ENCODE assay signal across 29 cellular contexts in genomic region chr19:47153266-47153665, GRCh38. TPM values are rescaled to one million over a fixed set of nuclear protein-coding genes. Genes with fewer than 3 reads are reported as not detected.
DNase-seq lines count a peak whose midpoint lies in the region; ATAC-seq and TF ChIP-seq lines count a peak whose summit lies in the region.
"Had no signal": no experiment of that assay in that cellular context is flagged by ENCODE, and none has a peak within 500 bp of the region (broad histone marks: within the 10 kb centered on the region; RNA-seq: fewer than 3 reads in every experiment).

No MANE protein-coding gene starts in this region.

- H2BK5ac ChIP-seq in mesenchymal stem cell (ENCODE audit: low read depth, low read length, poor library complexity, severe bottlenecking) = no peak overlapping the region

- no peak overlapping the region for H4K8ac ChIP-seq in mesenchymal stem cell (ENCODE audit: low read length)

- POLR2A ChIA-PET in PC-3 (lab: Charles Lee; ENCODE audit: unreplicated experiment) = no interaction called here

- H3K4me2 ChIP-seq in PC-3 (ENCODE audit: low read length) (peak overlapping the region; percentile 71), mesenchymal stem cell (ENCODE audit: low read length, poor library complexity, severe bottlenecking) (no peak overlapping the region)

- H4K91ac ChIP-seq in mesenchymal stem cell (ENCODE audit: low read length) = no peak overlapping the region

- peaks cover 0 to 3% (median 1%) of the 10 kb centered on the region in 3 donors for H3K27me3 Mint-ChIP-seq in CD14-positive monocyte (ENCODE audit: low read depth in 3 of 3)
- H3K27me3 Mint-ChIP-seq: brain had no signal

- peaks cover 26% of the 10 kb centered on the region for H3K4me1 Mint-ChIP-seq in CD14-positive monocyte

- H3K36me3 ChIP-seq in PC-3 (ENCODE audit: low read depth, low read length) = peaks cover 40% of the 10 kb centered on the region
- H3K36me3 ChIP-seq in breast epithelium = no peaks in the 10 kb centered on the region
- H3K36me3 ChIP-seq in mesenchymal stem cell (ENCODE audit: control insufficient read depth in 1 of 2, insufficient read depth in 2 of 2, low read depth in 1 of 2, low read length in 2 of 2) = peaks cover 29 to 79% of the 10 kb centered on the region in 2 experiments
- peaks cover under 1 to 18% of the 10 kb centered on the region in 2 donors for H3K36me3 ChIP-seq in stomach smooth muscle (ENCODE audit: control insufficient read depth in 2 of 2, insufficient read depth in 2 of 2, low read length in 2 of 2)

- intact Hi-C loops in PC-3 (cut with micrococcal nuclease) (loop anchor here (5.0 kb wide), 1 partner anchor 39 kb away; no protein-coding TSS in a partner anchor), breast epithelium (cut with DNase I; ENCODE audit: low total_unique reads) (no loop called here), CD14-positive monocyte (cut with micrococcal nuclease) (loop anchor here (5.0 to 10.0 kb wide), 2 partner anchors 59 to 272 kb away; no protein-coding TSS in a partner anchor)

- H3K27ac ChIP-seq in PC-3 (ENCODE audit: low read length) = peak overlapping the region; percentile 75
- H3K27ac ChIP-seq in breast epithelium = peak overlapping the region; percentile 2 to 60
- no peak overlapping the region for H3K27ac ChIP-seq in mesenchymal stem cell (ENCODE audit: low read length, poor library complexity, severe bottlenecking)
- peak overlapping the region; percentile 19 for H3K27ac ChIP-seq in stomach smooth muscle (ENCODE audit: low read length)
- H3K27ac ChIP-seq: thoracic aorta had no signal

- 100% methylated on average over 1 of the region's 2 CpGs for WGBS in mesenchymal stem cell

- peaks cover 0 to 2% (median 0%) of the 10 kb centered on the region in 7 donors for H3K9me3 Mint-ChIP-seq in CD14-positive monocyte
- H3K9me3 Mint-ChIP-seq: endodermal cell; nephron progenitor cell; stimulated activated effector memory CD8-positive, alpha-beta T cell treated with anti-CD3 and anti-CD28 coated beads, Interleukin-12 subunit alpha, Interleukin-12 subunit beta, amount 100 ng/mL, for 72 hours had no signal

- H3K27me3 ChIP-seq in PC-3 (ENCODE audit: low read length) = no peaks in the 10 kb centered on the region
- no peaks in the 10 kb centered on the region for H3K27me3 ChIP-seq in breast epithelium
- H3K27me3 ChIP-seq in mesenchymal stem cell (ENCODE audit: control insufficient read depth in 1 of 2, insufficient read depth in 1 of 2, low read length in 2 of 2) = no peaks in the 10 kb centered on the region
- H3K27me3 ChIP-seq in stomach smooth muscle (ENCODE audit: control insufficient read depth in 1 of 2, insufficient read depth in 2 of 2, low read length in 2 of 2) = no peaks in the 10 kb centered on the region
- H3K27me3 ChIP-seq: pancreas had no signal

- H3K4me3 Mint-ChIP-seq in CD14-positive monocyte = no peak overlapping the region
- H3K4me3 Mint-ChIP-seq: brain; endodermal cell; nephron progenitor cell; stimulated activated effector memory CD8-positive, alpha-beta T cell treated with anti-CD3 and anti-CD28 coated beads, Interleukin-12 subunit alpha, Interleukin-12 subunit beta, amount 100 ng/mL, for 72 hours had no signal

- H3K4ac ChIP-seq in mesenchymal stem cell (ENCODE audit: low read depth in 1 of 2, low read length in 2 of 2) = no peak overlapping the region

- H3F3A ChIP-seq in PC-3 (ENCODE audit: low read length, unreplicated experiment) = peaks cover 5% of the 10 kb centered on the region

- H2AFZ ChIP-seq in PC-3 (ENCODE audit: low read length) = no peak overlapping the region
- H2AFZ ChIP-seq in mesenchymal stem cell (ENCODE audit: low read depth, low read length) = no peak overlapping the region

- CTCF ChIA-PET in PC-3 (lab: Charles Lee) = no interaction called here

- H2BK15ac ChIP-seq in mesenchymal stem cell (ENCODE audit: low read depth, poor library complexity, severe bottlenecking) = no peak overlapping the region

- H3K9me2 ChIP-seq in PC-3 (replicated peaks; ENCODE audit: low read length) = no peaks in the 10 kb centered on the region

- DNase-seq in PC-3 (no peak), breast epithelium (ENCODE audit: low spot score in 2 of 2) (no peak), mesenchymal stem cell (no peak), UCSD-AML1 (lab: John Stamatoyannopoulos, UW; ENCODE audit: unreplicated experiment) (no peak), LoVo (ENCODE audit: low spot score) (no peak), CD14-positive monocyte (ENCODE audit: low spot score) (no peak)
- DNase-seq: AML-193; cortex of kidney; DMS79; endodermal cell; head of caudate nucleus; KG1; midbrain; MV-4-11; NCI-H1694; NCI-H2171; NCI-H526; nephron progenitor cell; RPMI8226; stimulated activated CD4-positive, alpha-beta T cell treated with anti-CD3 and anti-CD28 coated beads, Interleukin-1b, Interleukin-23, amount 100 ng/mL, for 48 hours had no signal

- TF ChIP-seq CTCF in PC-3 (conservative IDR thresholded peaks at IDR 0.05; ENCODE audit: low read depth, low read length) = no peak
- no peak for TF ChIP-seq CTCF in breast epithelium (IDR thresholded peaks at IDR 0.05)
- TF ChIP-seq CTCF in CD14-positive monocyte (IDR thresholded peaks at IDR 0.05) = no peak

- no peaks in the 10 kb centered on the region; the same call in 1 of the 2 replicates for H4K20me1 ChIP-seq in PC-3 (ENCODE audit: low read length)

- peaks cover 22% of the 10 kb centered on the region for H3K79me2 ChIP-seq in PC-3 (ENCODE audit: low read length)

- H3K9me3 ChIP-seq in PC-3 (ENCODE audit: low read length) = no peaks in the 10 kb centered on the region
- no peaks in the 10 kb centered on the region for H3K9me3 ChIP-seq in breast epithelium
- H3K9me3 ChIP-seq in mesenchymal stem cell (ENCODE audit: control insufficient read depth, low read length) = no peaks in the 10 kb centered on the region
- H3K9me3 ChIP-seq in stomach smooth muscle (ENCODE audit: control insufficient read depth in 2 of 2, low read length in 2 of 2) = no peaks in the 10 kb centered on the region
- H3K9me3 ChIP-seq: HAP-1, pancreas, thoracic aorta had no signal

- no peak overlapping the region for H2BK120ac ChIP-seq in mesenchymal stem cell (ENCODE audit: low read depth, low read length)

- H3K79me1 ChIP-seq in mesenchymal stem cell (replicated peaks; ENCODE audit: low read length, poor library complexity, severe bottlenecking) = peaks cover 24% of the 10 kb centered on the region

- BruUV-seq in PC-3 (replicated peaks; lab: Mats Ljungman, UMichigan) = no TSS peak

- no peak for ATAC-seq in PC-3
- ATAC-seq in HG02981 (IDR thresholded peaks at IDR 0.05; ENCODE audit: unreplicated experiment) = no peak
- ATAC-seq: activated CD4-positive, CD25-positive, alpha-beta regulatory T cell treated with anti-CD3 and anti-CD28 coated beads, Interleukin-2, amount 50 U/mL, for 24 hours; left lobe of liver; stimulated activated effector memory CD8-positive, alpha-beta T cell treated with anti-CD3 and anti-CD28 coated beads, Interleukin-12 subunit alpha, Interleukin-12 subunit beta, amount 100 ng/mL, for 72 hours had no signal

- H3K9ac ChIP-seq in PC-3 (ENCODE audit: low read length) (no peak overlapping the region), mesenchymal stem cell (ENCODE audit: low read length) (no peak overlapping the region), stomach smooth muscle (ENCODE audit: low read length in 2 of 2) (no peak overlapping the region)

- H3K18ac ChIP-seq in mesenchymal stem cell (ENCODE audit: low read depth in 1 of 2, low read length in 2 of 2) = no peak overlapping the region

- peak overlapping the region; percentile 33 for H2AK5ac ChIP-seq in mesenchymal stem cell (ENCODE audit: low read length, severe bottlenecking)

- no peak overlapping the region for H3K23ac ChIP-seq in mesenchymal stem cell (ENCODE audit: low read length in 2 of 2)

- H3K36me3 Mint-ChIP-seq in CD14-positive monocyte = peaks cover 49 to 70% of the 10 kb centered on the region in 2 donors

- H3K4me1 ChIP-seq in PC-3 (ENCODE audit: insufficient read depth, low read length) (peaks cover 42% of the 10 kb centered on the region), breast epithelium (peaks cover 4 to 12% of the 10 kb centered on the region in 2 donors), mesenchymal stem cell (ENCODE audit: control insufficient read depth, insufficient read depth, low read depth, low read length) (peaks cover 9% of the 10 kb centered on the region), stomach smooth muscle (ENCODE audit: control insufficient read depth, insufficient read depth, low read length) (peaks cover 44% of the 10 kb centered on the region)

- H3K4me3 ChIP-seq in PC-3 (ENCODE audit: low read length) (no peak overlapping the region), breast epithelium (no peak overlapping the region), mesenchymal stem cell (ENCODE audit: insufficient read depth in 1 of 2, low read depth in 1 of 2, low read length in 2 of 2) (no peak overlapping the region), stomach smooth muscle (ENCODE audit: low read length in 2 of 2) (no peak overlapping the region)
- H3K4me3 ChIP-seq: HAP-1, pancreas, thoracic aorta had no signal

- H3K14ac ChIP-seq in mesenchymal stem cell (ENCODE audit: low read length in 2 of 2) = no peak overlapping the region

- TF ChIP-seq POLR2A in breast epithelium (IDR thresholded peaks at IDR 0.05) = no peak

- peak overlapping the region in 2 of 7 donors; percentile 30 to 57 for H3K27ac Mint-ChIP-seq in CD14-positive monocyte
- H3K27ac Mint-ChIP-seq: endodermal cell, nephron progenitor cell had no signal

- no peak overlapping the region for H2BK12ac ChIP-seq in mesenchymal stem cell (ENCODE audit: low read length in 2 of 2)

RNA-seq across cellular contexts. Expression of gene SAE1, which starts 22.6 kb away (rescaled TPM):
- total RNA-seq in PC-3 (2014; rRNA removed) (99.7 and 134 TPM in 2 replicates), breast epithelium (10 to 100 TPM; 44.6 to 61.4 (median 55.7) TPM)
- 133 TPM for polyA plus RNA-seq in mesenchymal stem cell (2013, experiment 1 of 2)
- polyA plus RNA-seq in mesenchymal stem cell (2013, experiment 2 of 2) = 135 TPM
- 10 to 100 TPM; 46.5 to 54.2 TPM for polyA plus RNA-seq in CD14-positive monocyte

RNA-seq across cellular contexts. Expression of gene ZC3H4, which starts 39.7 kb away (rescaled TPM):
- 13.4 and 20.0 TPM in 2 replicates for total RNA-seq in PC-3 (2014; rRNA removed)
- total RNA-seq in breast epithelium = 10 to 100 TPM; 17.7 to 23.4 (median 19.5) TPM
- polyA plus RNA-seq in mesenchymal stem cell (2013, experiment 1 of 2) = 12.6 TPM
- polyA plus RNA-seq in mesenchymal stem cell (2013, experiment 2 of 2) = 12.7 TPM
- polyA plus RNA-seq in CD14-positive monocyte = under 1 TPM; 0.24 to 0.60 TPM
